ENCODE assay signal across 8 cellular contexts in genomic region chr1:212288614-212289013, GRCh38. TPM values are rescaled to one million over a fixed set of nuclear protein-coding genes. Genes with fewer than 3 reads are reported as not detected.
DNase-seq lines count a peak whose midpoint lies in the region; ATAC-seq and TF ChIP-seq lines count a peak whose summit lies in the region.

No MANE protein-coding gene starts in this region.

- POLR2A ChIA-PET in Caco-2 (lab: Charles Lee) = no interaction called here

- DNase-seq in Caco-2 = no peak
- DNase-seq in LHCN-M2 (ENCODE audit: low read depth) = peak; percentile 47
- DNase-seq in cardiac fibroblast (ENCODE audit: low read depth in 2 of 2) = peak; percentile 51 to 59
- no peak for DNase-seq in natural killer cell
- no peak for DNase-seq in thyroid gland
- no peak for DNase-seq in GOT3 (lab: John Stamatoyannopoulos, UW)

- peaks cover 21% of the 10 kb centered on the region for H3K4me1 Mint-ChIP-seq in Caco-2 (ENCODE audit: low read depth, unreplicated experiment)
- H3K4me1 Mint-ChIP-seq in natural killer cell = peaks cover 81 to 86% of the 10 kb centered on the region in 2 donors

- CTCF ChIA-PET in Caco-2 (lab: Charles Lee) = no interaction called here

- H3K27ac ChIP-seq in thyroid gland = peak overlapping the region in 1 of 3 donors; percentile 99

- H3K36me3 Mint-ChIP-seq in Caco-2 (ENCODE audit: insufficient read depth, unreplicated experiment) (peaks cover 27% of the 10 kb centered on the region), natural killer cell (peaks cover 8% of the 10 kb centered on the region)

- H3K4me3 Mint-ChIP-seq in Caco-2 (ENCODE audit: unreplicated experiment) (peak overlapping the region; percentile 61), natural killer cell (peak overlapping the region; percentile 81)

- no TSS peak for BruUV-seq in Caco-2 (replicated peaks; lab: Mats Ljungman, UMichigan)

- no peak for TF ChIP-seq CTCF in Caco-2 (IDR thresholded peaks at IDR 0.05; ENCODE audit: insufficient read depth in 1 of 2, low read depth in 1 of 2, low read length in 1 of 2, severe bottlenecking in 1 of 2, unreplicated experiment in 1 of 2)
- TF ChIP-seq CTCF in cardiac fibroblast (IDR thresholded peaks at IDR 0.05; ENCODE audit: low read depth, low read length) = no peak
- no peak for TF ChIP-seq CTCF in natural killer cell (IDR thresholded peaks at IDR 0.05)
- no peak for TF ChIP-seq CTCF in thyroid gland (IDR thresholded peaks at IDR 0.05)

- no peaks in the 10 kb centered on the region for H3K27me3 ChIP-seq in Caco-2 (replicated peaks; ENCODE audit: control insufficient read depth, insufficient read depth, low read length)
- no peaks in the 10 kb centered on the region for H3K27me3 ChIP-seq in thyroid gland

- H3K4me1 ChIP-seq in Caco-2 = peaks cover 29% of the 10 kb centered on the region
- peaks cover 23 to 46% of the 10 kb centered on the region in 2 donors for H3K4me1 ChIP-seq in thyroid gland

- H3K9me3 Mint-ChIP-seq in Caco-2 (ENCODE audit: unreplicated experiment) (no peaks in the 10 kb centered on the region), natural killer cell (no peaks in the 10 kb centered on the region)

- H3K27ac Mint-ChIP-seq in Caco-2 (ENCODE audit: unreplicated experiment) = no peak overlapping the region
- H3K27ac Mint-ChIP-seq in natural killer cell = peak overlapping the region; percentile 68 to 81

- H3K27me3 Mint-ChIP-seq in Caco-2 (ENCODE audit: insufficient read depth, unreplicated experiment) (no peaks in the 10 kb centered on the region), natural killer cell (ENCODE audit: low read depth in 2 of 2) (no peaks in the 10 kb centered on the region)

- H3K36me3 ChIP-seq in Caco-2 (ENCODE audit: control insufficient read depth, insufficient read depth, low read length) (no peaks in the 10 kb centered on the region), thyroid gland (no peaks in the 10 kb centered on the region)

- H3K9me3 ChIP-seq in Caco-2 (no peaks in the 10 kb centered on the region), thyroid gland (no peaks in the 10 kb centered on the region)

- ATAC-seq in natural killer cell (no peak), HG03432 (IDR thresholded peaks at IDR 0.05; ENCODE audit: unreplicated experiment) (no peak), GM18858 (IDR thresholded peaks at IDR 0.05; ENCODE audit: unreplicated experiment) (no peak)

- TF ChIP-seq POLR2A in thyroid gland (IDR thresholded peaks at IDR 0.05) = no peak

- intact Hi-C loops in Caco-2 (cut with micrococcal nuclease; ENCODE audit: unreplicated experiment) (loop anchor here (5.0 kb wide), 2 partner anchors 169 to 171 kb away; no protein-coding TSS in a partner anchor), natural killer cell (cut with micrococcal nuclease) (loop anchor here (5.0 kb wide), 1 partner anchor 156 kb away; no protein-coding TSS in a partner anchor), thyroid gland (cut with DNase I) (loop anchor here (10.0 kb wide), 2 partner anchors 54 to 134 kb away; no protein-coding TSS in a partner anchor)

- H3K4me3 ChIP-seq in Caco-2 (ENCODE audit: low read depth, low read length) = no peak overlapping the region
- H3K4me3 ChIP-seq in cardiac fibroblast (replicated peaks in 1 of 2; ENCODE audit: low read depth in 2 of 2, low read length in 2 of 2) = no peak overlapping the region
- peak overlapping the region in 1 of 3 donors; percentile 17 for H3K4me3 ChIP-seq in thyroid gland (replicated peaks in 1 of 3)

RNA-seq across cellular contexts. Expression of gene PPP2R5A, which starts 3.4 kb away (rescaled TPM):
- total RNA-seq in Caco-2 (2022) (47.6 and 49.4 TPM in 2 replicates), LHCN-M2 (2014; rRNA removed) (11.5 and 13.0 TPM in 2 replicates), natural killer cell (10 to 100 TPM; 74.0 to 99.8 (median 86.4) TPM), thyroid gland (10 to 100 TPM; 62.7 to 81.5 (median 70.1) TPM)
- 4.2 TPM for polyA plus RNA-seq in LHCN-M2 (2012)

Comparison
In these comparisons a context has a peak if more than half of its experiments do, and no peak if none do; other contexts are left out.
1. DNase-seq: peak in LHCN-M2 (single experiment) and cardiac fibroblast (2 of 2); none in Caco-2 (0 of 2), natural killer cell (single experiment), thyroid gland (0 of 2) and GOT3 (single experiment).